8 cellular contexts compared by ENCODE assay signal in the genomic region with DNA sequence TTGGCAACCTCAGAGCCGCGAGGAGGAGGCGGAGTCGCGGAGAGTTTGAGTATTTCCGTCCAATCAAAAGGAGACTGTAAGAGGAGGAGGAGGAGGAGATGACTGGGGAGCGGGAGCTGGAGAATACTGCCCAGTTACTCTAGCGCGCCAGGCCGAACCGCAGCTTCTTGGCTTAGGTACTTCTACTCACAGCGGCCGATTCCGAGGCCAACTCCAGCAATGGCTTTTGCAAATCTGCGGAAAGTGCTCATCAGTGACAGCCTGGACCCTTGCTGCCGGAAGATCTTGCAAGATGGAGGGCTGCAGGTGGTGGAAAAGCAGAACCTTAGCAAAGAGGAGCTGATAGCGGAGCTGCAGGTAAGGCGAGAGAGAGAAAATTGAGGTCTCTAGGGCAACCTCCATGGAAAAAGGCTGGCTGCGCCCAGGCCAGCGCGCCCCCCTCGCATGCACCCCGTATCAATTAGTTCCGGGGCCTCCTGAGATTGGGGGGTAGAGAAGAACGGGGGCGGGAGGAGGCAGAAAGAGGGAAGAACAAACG. TPM values are rescaled to one million over a fixed set of nuclear protein-coding genes. Genes with fewer than 3 reads are reported as not detected.
DNase-seq lines count a peak whose midpoint lies in the region; ATAC-seq and TF ChIP-seq lines count a peak whose summit lies in the region.

TSS of gene PHGDH (plus strand) at position 131 of the 538 bp plus-strand sequence. CDS start at position 220, 89 bp downstream.

- peaks cover 9% of the 10 kb centered on the region for H3K27me3 Mint-ChIP-seq in HFFc6 (ENCODE audit: insufficient read depth)
- H3K27me3 Mint-ChIP-seq in T-helper 2 cell treated with Interferon-gamma antibody and Interleukin-4, amounts not matched to agents 5 μg/mL and 100 μg/mL, for 36 hours (ENCODE audit: low read depth) = peaks cover 34% of the 10 kb centered on the region

- H3K27ac Mint-ChIP-seq in HFFc6 = peak within 1 kb of the TSS; percentile 82
- H3K27ac Mint-ChIP-seq in T-helper 2 cell treated with Interferon-gamma antibody and Interleukin-4, amounts not matched to agents 5 μg/mL and 100 μg/mL, for 36 hours = peak within 1 kb of the TSS; percentile 87

- no peaks in the 10 kb centered on the region for H3K36me3 Mint-ChIP-seq in HFFc6 (ENCODE audit: low read depth)
- peaks cover 11% of the 10 kb centered on the region for H3K36me3 Mint-ChIP-seq in T-helper 2 cell treated with Interferon-gamma antibody and Interleukin-4, amounts not matched to agents 5 μg/mL and 100 μg/mL, for 36 hours (ENCODE audit: low read depth)

- peak; percentile 64 for DNase-seq in GDM1 (lab: John Stamatoyannopoulos, UW)
- DNase-seq in HFFc6 = peak; percentile 78
- peak; percentile 87 for DNase-seq in NCI-H1436 (lab: John Stamatoyannopoulos, UW)
- DNase-seq in T-helper 2 cell treated with Interferon-gamma antibody and Interleukin-4, amounts not matched to agents 5 μg/mL and 100 μg/mL, for 36 hours (ENCODE audit: low spot score) = peak; percentile 65
- peak; percentile 18 for DNase-seq in cerebellum (ENCODE audit: low spot score)
- DNase-seq in kidney glomerular epithelial cell (lab: John Stamatoyannopoulos, UW) = peak; percentile 74
- DNase-seq in stimulated activated CD4-positive, alpha-beta T cell treated with anti-CD3 and anti-CD28 coated beads, Interleukin-15, amount 100 ng/mL, for 24 hours = peak; percentile 81

- TF ChIP-seq CTCF in HFFc6 (IDR thresholded peaks at IDR 0.05) = no peak

- no peaks in the 10 kb centered on the region for H3K9me3 Mint-ChIP-seq in HFFc6
- no peaks in the 10 kb centered on the region for H3K9me3 Mint-ChIP-seq in T-helper 2 cell treated with Interferon-gamma antibody and Interleukin-4, amounts not matched to agents 5 μg/mL and 100 μg/mL, for 36 hours

- no peak for ATAC-seq in GM18870 (IDR thresholded peaks at IDR 0.05; ENCODE audit: unreplicated experiment)

- peak within 1 kb of the TSS; percentile 97 for H3K4me3 Mint-ChIP-seq in HFFc6
- H3K4me3 Mint-ChIP-seq in T-helper 2 cell treated with Interferon-gamma antibody and Interleukin-4, amounts not matched to agents 5 μg/mL and 100 μg/mL, for 36 hours = peak within 1 kb of the TSS; percentile 95

- peaks cover 34% of the 10 kb centered on the region for H3K4me1 Mint-ChIP-seq in HFFc6 (ENCODE audit: low read depth)
- peaks cover 36% of the 10 kb centered on the region for H3K4me1 Mint-ChIP-seq in T-helper 2 cell treated with Interferon-gamma antibody and Interleukin-4, amounts not matched to agents 5 μg/mL and 100 μg/mL, for 36 hours (ENCODE audit: low read depth)

RNA-seq across cellular contexts. Expression of gene PHGDH, which starts in this region (rescaled TPM):
- 100 to 1,000 TPM in 1 of 6 experiments, 10 to 100 TPM in 5; 56.4 to 109 (median 87.0) TPM for total RNA-seq in HFFc6 (2021; fragmentation: NEBNext Ultra II Directional; extraction: Animal tissue kit (Norgen Biotek cat#: 25700))
- 36.2 TPM for total RNA-seq in cerebellum

Comparison
In these comparisons a context has a peak if more than half of its experiments do, and no peak if none do; other contexts are left out.
1. DNase-seq: peak in every context shown above with its lines; median percentile 87 in NCI-H1436; 81 in stimulated activated CD4-positive, alpha-beta T cell treated with anti-CD3 and anti-CD28 coated beads, Interleukin-15, amount 100 ng/mL, for 24 hours; 78 in HFFc6; 74 in kidney glomerular epithelial cell; 65 in T-helper 2 cell treated with Interferon-gamma antibody and Interleukin-4, amounts not matched to agents 5 μg/mL and 100 μg/mL, for 36 hours; 64 in GDM1; 18 in cerebellum.